Comparison of ENCODE assay signal across 2 cellular contexts in genomic region chr2:68466778-68467076, GRCh38.
TF ChIP-seq lines count a peak whose summit lies in the region.

No MANE protein-coding gene starts in this region.

TF ChIP-seq in GM12878, 131 proteins besides CTCF, POLR2A, EP300 and RAD21:
- no peak for TF ChIP-seq ZBTB4 (CRISPR knock-in tag; IDR thresholded peaks at IDR 0.05)
- peak; percentile 10 for TF ChIP-seq MEF2B (IDR thresholded peaks at IDR 0.05; ENCODE audit: partially characterized antibody, poor library complexity, severe bottlenecking)
- no peak for TF ChIP-seq POLR2AphosphoS2 (IDR thresholded peaks at IDR 0.05; ENCODE audit: low read depth, low read length)
- TF ChIP-seq SMC3 (IDR thresholded peaks at IDR 0.05; ENCODE audit: borderline replicate concordance, low read length): no peak
- no peak for TF ChIP-seq IRF3 (IDR thresholded peaks at IDR 0.05)
- no peak for TF ChIP-seq REST (IDR thresholded peaks at IDR 0.05; ENCODE audit: low read depth, low read length)
- TF ChIP-seq ASH2L (IDR thresholded peaks at IDR 0.05; ENCODE audit: borderline replicate concordance, low read depth): peak; percentile 43; the same call in 1 of the 2 replicates
- no peak for TF ChIP-seq GABPA (IDR thresholded peaks at IDR 0.05; ENCODE audit: low read depth)
- peak; percentile 24; the same call in 1 of the 2 replicates for TF ChIP-seq SMARCA5 (IDR thresholded peaks at IDR 0.05)

TF ChIP-seq in liver, 16 proteins besides CTCF, POLR2A, EP300 and RAD21 (continued from another document):
- no peak for TF ChIP-seq REST (IDR thresholded peaks at IDR 0.05)
TF ChIP-seq in liver: peak in this region for 0.
